20 cellular contexts compared by ENCODE assay signal in the genomic region with DNA sequence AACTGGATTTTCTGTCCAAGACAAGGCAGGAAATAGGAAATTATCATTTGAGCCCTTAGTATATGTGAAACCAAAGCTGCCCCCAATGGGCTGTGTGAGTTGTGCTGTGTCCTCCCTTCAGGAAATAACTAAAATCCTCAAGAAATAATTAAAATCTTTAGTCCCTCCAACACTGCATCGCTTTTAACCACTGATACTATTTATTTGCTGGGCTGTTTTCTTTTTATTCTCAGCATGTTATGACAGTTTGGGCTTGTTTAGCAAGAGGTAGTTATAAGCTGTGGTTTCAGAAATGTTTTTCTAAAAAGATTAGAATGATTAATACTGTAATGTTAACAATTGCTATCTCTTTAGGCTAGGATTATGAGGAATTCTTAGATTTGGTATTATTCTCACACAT.
"Had no signal": no experiment of that assay in that cellular context is flagged by ENCODE, and none has a peak within 500 bp of the region (broad histone marks: within the 10 kb centered on the region; RNA-seq: fewer than 3 reads in every experiment).

No MANE protein-coding gene starts in this region.

- H3K4me2 ChIP-seq: smooth muscle cell had no signal

- FAIRE-seq: TTC549 had no signal

- H3K9me3 ChIP-seq: gastrocnemius medialis, uterus had no signal

- H3K36me3 ChIP-seq: adrenal gland, gastrocnemius medialis, sigmoid colon, uterus had no signal

- H3K4me3 ChIP-seq: adrenal gland, gastrocnemius medialis, sigmoid colon, smooth muscle cell, uterus had no signal

- H3K27me3 Mint-ChIP-seq: natural killer cell treated with Interleukin-12 subunit alpha and Interleukin-12 subunit beta and Interleukin-15 and Interleukin-18, amount 100 ng/mL, for 72 hours; progenitor cell of endocrine pancreas; stimulated activated memory B cell treated with anti-CD40 and anti-IgM and Interleukin-4, amounts not matched to agents 10 μg/mL and 1 μg/mL and 100 μg/mL, for 72 hours had no signal

- H3K27me3 ChIP-seq: adrenal gland, gastrocnemius medialis, sigmoid colon, uterus had no signal

- H3K4me3 Mint-ChIP-seq: activated CD8-positive, alpha-beta T cell treated with anti-CD3 and anti-CD28 coated beads, Interleukin-2, amount 10 ng/mL, durations not matched to agents 7 days and 5 days; natural killer cell treated with Interleukin-12 subunit alpha and Interleukin-12 subunit beta and Interleukin-15 and Interleukin-18, amount 100 ng/mL, for 72 hours; stimulated activated memory B cell treated with anti-CD40 and anti-IgM and Interleukin-4, amounts not matched to agents 10 μg/mL and 1 μg/mL and 100 μg/mL, for 72 hours had no signal

- H3K4me1 Mint-ChIP-seq: stimulated activated memory B cell treated with anti-CD40 and anti-IgM and Interleukin-4, amounts not matched to agents 10 μg/mL and 1 μg/mL and 100 μg/mL, for 72 hours had no signal

- H3K36me3 Mint-ChIP-seq: activated naive CD4-positive, alpha-beta T cell treated with anti-CD3 and anti-CD28 coated beads, Interleukin-2, amount 50 U/mL, for 72 hours; stimulated activated memory B cell treated with anti-CD40 and anti-IgM and Interleukin-4, amounts not matched to agents 10 μg/mL and 1 μg/mL and 100 μg/mL, for 72 hours had no signal

- H3K27ac Mint-ChIP-seq: activated CD8-positive, alpha-beta T cell treated with anti-CD3 and anti-CD28 coated beads, Interleukin-2, amount 10 ng/mL, durations not matched to agents 7 days and 5 days; activated naive CD4-positive, alpha-beta T cell treated with anti-CD3 and anti-CD28 coated beads, Interleukin-2, amount 50 U/mL, for 72 hours; natural killer cell treated with Interleukin-12 subunit alpha and Interleukin-12 subunit beta and Interleukin-15 and Interleukin-18, amount 100 ng/mL, for 72 hours; progenitor cell of endocrine pancreas; stimulated activated memory B cell treated with anti-CD40 and anti-IgM and Interleukin-4, amounts not matched to agents 10 μg/mL and 1 μg/mL and 100 μg/mL, for 72 hours had no signal

- DNase-seq: activated CD4-positive, alpha-beta T cell treated with anti-CD3 and anti-CD28 coated beads for 1 hour; activated CD4-positive, alpha-beta T cell treated with anti-CD3 and anti-CD28 coated beads, Interleukin-2, amount 50 U/mL, for 1 hour; activated CD8-positive, alpha-beta T cell treated with anti-CD3 and anti-CD28 coated beads, Interleukin-2, amount 10 ng/mL, durations not matched to agents 7 days and 5 days; adrenal gland; dermis blood vessel endothelial cell; effector CD8-positive, alpha-beta T cell; gastrocnemius medialis; hippocampal formation; left cardiac atrium; retina; sigmoid colon; stimulated activated CD4-positive, alpha-beta T cell treated with anti-CD3 and anti-CD28 coated beads, Interleukin-15, amount 100 ng/mL, for 24 hours; trophoblast cell; uterus had no signal

- H3K4me1 ChIP-seq: adrenal gland, gastrocnemius medialis, uterus had no signal

- H3K27ac ChIP-seq: adrenal gland, gastrocnemius medialis, sigmoid colon, uterus had no signal
